In genomic region chrY:7017244-7018080, GRCh38 we compare ENCODE assay signal across 18 cellular contexts.
DNase-seq lines count a peak whose midpoint lies in the region; ATAC-seq lines count a peak whose summit lies in the region.
"Had no signal": no experiment of that assay in that cellular context is flagged by ENCODE, and none has a peak within 500 bp of the region (broad histone marks: within the 10 kb centered on the region; RNA-seq: fewer than 3 reads in every experiment).

No MANE protein-coding gene starts in this region.

- CTCF ChIA-PET in T-cell (lab: Charles Lee), result no interaction called here

- H3K27me3 Mint-ChIP-seq in activated T-cell treated with anti-CD3 and anti-CD28 coated beads, Interleukin-2, amount 50 U/mL, for 72 hours (ENCODE audit: low read depth), result no peaks in the 10 kb centered on the region
- no peaks in the 10 kb centered on the region for H3K27me3 Mint-ChIP-seq in activated T-cell treated with anti-CD3 and anti-CD28 coated beads, Interleukin-2, amount 50 U/mL, for 24 hours
- no peaks in the 10 kb centered on the region for H3K27me3 Mint-ChIP-seq in activated T-helper 17 cell treated with anti-CD3 and anti-CD28 coated beads, Interleukin-2, amount 50 U/mL, for 72 hours
- peaks cover 0 to 1% of the 10 kb centered on the region in 2 donors for H3K27me3 Mint-ChIP-seq in T-cell
- H3K27me3 Mint-ChIP-seq: CD4-positive, alpha-beta T cell; IgD-negative memory B cell had no signal

- H3K4me1 Mint-ChIP-seq in activated T-cell treated with anti-CD3 and anti-CD28 coated beads, Interleukin-2, amount 50 U/mL, for 72 hours (ENCODE audit: low read depth), result no peaks in the 10 kb centered on the region
- no peaks in the 10 kb centered on the region for H3K4me1 Mint-ChIP-seq in activated T-cell treated with anti-CD3 and anti-CD28 coated beads, Interleukin-2, amount 50 U/mL, for 24 hours (ENCODE audit: low read depth)
- H3K4me1 Mint-ChIP-seq in activated T-helper 17 cell treated with anti-CD3 and anti-CD28 coated beads, Interleukin-2, amount 50 U/mL, for 72 hours, result no peaks in the 10 kb centered on the region
- H3K4me1 Mint-ChIP-seq in T-cell, result no peaks in the 10 kb centered on the region
- H3K4me1 Mint-ChIP-seq: IgD-negative memory B cell had no signal

- H3K27ac Mint-ChIP-seq in activated T-cell treated with anti-CD3 and anti-CD28 coated beads, Interleukin-2, amount 50 U/mL, for 72 hours, result peak overlapping the region; percentile 51
- H3K27ac Mint-ChIP-seq in activated T-cell treated with anti-CD3 and anti-CD28 coated beads, Interleukin-2, amount 50 U/mL, for 24 hours, result no peak overlapping the region
- H3K27ac Mint-ChIP-seq in activated T-helper 17 cell treated with anti-CD3 and anti-CD28 coated beads, Interleukin-2, amount 50 U/mL, for 72 hours, result no peak overlapping the region
- no peak overlapping the region for H3K27ac Mint-ChIP-seq in T-cell
- H3K27ac Mint-ChIP-seq: CD4-positive, alpha-beta T cell; IgD-negative memory B cell had no signal

- H3K4me3 Mint-ChIP-seq in activated T-cell treated with anti-CD3 and anti-CD28 coated beads, Interleukin-2, amount 50 U/mL, for 72 hours, result peak overlapping the region in 1 of 2 donors; percentile 29
- H3K4me3 Mint-ChIP-seq in activated T-cell treated with anti-CD3 and anti-CD28 coated beads, Interleukin-2, amount 50 U/mL, for 24 hours, result no peak overlapping the region
- no peak overlapping the region for H3K4me3 Mint-ChIP-seq in activated T-helper 17 cell treated with anti-CD3 and anti-CD28 coated beads, Interleukin-2, amount 50 U/mL, for 72 hours
- no peak overlapping the region for H3K4me3 Mint-ChIP-seq in T-cell
- H3K4me3 Mint-ChIP-seq: CD4-positive, alpha-beta T cell; GM23338; IgD-negative memory B cell had no signal

- no peak for DNase-seq in activated T-cell treated with anti-CD3 and anti-CD28 coated beads, Interleukin-2, amount 50 U/mL, for 72 hours
- no peak for DNase-seq in activated T-cell treated with anti-CD3 and anti-CD28 coated beads, Interleukin-2, amount 50 U/mL, for 24 hours
- no peak for DNase-seq in T-cell
- DNase-seq: AML-193; Caco-2; CD4-positive, alpha-beta T cell; HCEC 1CT; Karpas-422; KBM-7 had no signal

- POLR2A ChIA-PET in T-cell (lab: Charles Lee), result no interaction called here

- no peaks in the 10 kb centered on the region for H3K36me3 Mint-ChIP-seq in activated T-cell treated with anti-CD3 and anti-CD28 coated beads, Interleukin-2, amount 50 U/mL, for 72 hours (ENCODE audit: insufficient read depth in 2 of 2)
- H3K36me3 Mint-ChIP-seq in activated T-cell treated with anti-CD3 and anti-CD28 coated beads, Interleukin-2, amount 50 U/mL, for 24 hours (ENCODE audit: low read depth), result no peaks in the 10 kb centered on the region
- no peaks in the 10 kb centered on the region for H3K36me3 Mint-ChIP-seq in activated T-helper 17 cell treated with anti-CD3 and anti-CD28 coated beads, Interleukin-2, amount 50 U/mL, for 72 hours (ENCODE audit: low read depth)
- no peaks in the 10 kb centered on the region for H3K36me3 Mint-ChIP-seq in T-cell
- H3K36me3 Mint-ChIP-seq: IgD-negative memory B cell had no signal

- peak in 1 of 2 donors; percentile 76 for ATAC-seq in activated T-cell treated with anti-CD3 and anti-CD28 coated beads, Interleukin-2, amount 50 U/mL, for 72 hours (replicated peaks in 1 of 2)
- ATAC-seq in HG02610 (IDR thresholded peaks at IDR 0.05; ENCODE audit: unreplicated experiment) (peak; percentile 78), HG03039 (IDR thresholded peaks at IDR 0.05; ENCODE audit: unreplicated experiment) (peak; percentile 67), GM21786 (IDR thresholded peaks at IDR 0.05; ENCODE audit: unreplicated experiment) (no peak), GM19463 (IDR thresholded peaks at IDR 0.05; ENCODE audit: unreplicated experiment) (no peak), T-cell (replicated peaks in 1 of 4) (no peak)
- peak; percentile 52 for ATAC-seq in activated T-helper 17 cell treated with anti-CD3 and anti-CD28 coated beads, Interleukin-2, amount 50 U/mL, for 72 hours (replicated peaks)
- ATAC-seq: A549, GM23338, HepG2 had no signal

- no peaks in the 10 kb centered on the region for H3K9me3 Mint-ChIP-seq in activated T-cell treated with anti-CD3 and anti-CD28 coated beads, Interleukin-2, amount 50 U/mL, for 72 hours
- no peaks in the 10 kb centered on the region for H3K9me3 Mint-ChIP-seq in activated T-cell treated with anti-CD3 and anti-CD28 coated beads, Interleukin-2, amount 50 U/mL, for 24 hours
- no peaks in the 10 kb centered on the region for H3K9me3 Mint-ChIP-seq in activated T-helper 17 cell treated with anti-CD3 and anti-CD28 coated beads, Interleukin-2, amount 50 U/mL, for 72 hours
- H3K9me3 Mint-ChIP-seq in T-cell, result no peaks in the 10 kb centered on the region
- H3K9me3 Mint-ChIP-seq: CD4-positive, alpha-beta T cell; GM23338; IgD-negative memory B cell had no signal

Comparison
In these comparisons a context has a peak if more than half of its experiments do, and no peak if none do; other contexts are left out.
1. ATAC-seq: peak in HG02610 (single experiment), HG03039 (single experiment) and activated T-helper 17 cell treated with anti-CD3 and anti-CD28 coated beads, Interleukin-2, amount 50 U/mL, for 72 hours (single experiment); none in GM21786 (single experiment), GM19463 (single experiment) and T-cell (0 of 4).